20 cellular contexts compared by ENCODE assay signal in the genomic region with DNA sequence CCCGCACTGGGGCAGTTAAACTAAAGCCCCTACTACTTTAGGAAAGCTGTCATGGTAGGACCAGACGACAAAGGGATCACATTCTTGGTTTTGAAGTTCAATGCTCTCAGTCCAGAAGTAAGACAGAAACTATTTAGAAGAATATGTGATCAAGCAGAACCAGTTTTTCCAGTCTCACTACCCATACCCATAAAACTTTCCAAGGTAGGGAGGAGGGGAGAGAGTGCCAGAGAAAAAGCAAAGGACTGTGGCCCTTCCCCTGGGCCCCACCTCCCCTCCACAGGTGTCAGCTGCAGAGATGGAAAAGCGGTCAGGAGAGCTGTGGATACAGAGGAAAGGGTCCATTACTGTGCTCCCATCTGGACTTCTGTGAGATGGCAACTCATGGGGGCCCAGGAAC.
DNase-seq lines count a peak whose midpoint lies in the region; ATAC-seq, FAIRE-seq and TF ChIP-seq lines count a peak whose summit lies in the region.
"Had no signal": no experiment of that assay in that cellular context is flagged by ENCODE, and none has a peak within 500 bp of the region (broad histone marks: within the 10 kb centered on the region; RNA-seq: fewer than 3 reads in every experiment).

No MANE protein-coding gene starts in this region.

- peak; percentile 45 for FAIRE-seq in colon (lab: Jason Lieb, UNC)
- FAIRE-seq: HTR-8/SVneo had no signal

- peak; percentile 40 for DNase-seq in LoVo (ENCODE audit: low spot score)
- DNase-seq in lower lobe of right lung, result no peak
- peak; percentile 50 to 59 for DNase-seq in thyroid gland
- no peak for DNase-seq in NCI-H1417 treated with DMSO at 0.1 percent for 48 hours (lab: John Stamatoyannopoulos, UW)
- DNase-seq in pons (ENCODE audit: low spot score), result no peak
- DNase-seq: activated CD4-positive, alpha-beta T cell treated with anti-CD3 and anti-CD28 coated beads, Interleukin-2, amount 50 U/mL, for 48 hours; activated naive CD4-positive, alpha-beta T cell treated with anti-CD3 and anti-CD28 coated beads for 36 hours; activated T-cell treated with anti-CD3 and anti-CD28 coated beads for 4 hours; AML-193; GDM1; hypothalamus; Kasumi-1; NCI-H1436; occipital lobe; stimulated activated CD4-positive, alpha-beta T cell treated with anti-CD3 and anti-CD28 coated beads, Interleukin-2, amount 100 ng/mL, for 48 hours; T-cell had no signal

- H3K27me3 ChIP-seq in lower lobe of right lung (ENCODE audit: low read depth), result no peaks in the 10 kb centered on the region
- no peaks in the 10 kb centered on the region for H3K27me3 ChIP-seq in thyroid gland
- H3K27me3 ChIP-seq: ascending aorta had no signal

- 51 to 55% methylated on average over 3 of the region's 3 CpGs for WGBS in thyroid gland, 2 donors

- H3K4me1 ChIP-seq in lower lobe of right lung, result no peaks in the 10 kb centered on the region
- H3K4me1 ChIP-seq in thyroid gland, result peaks cover 16 to 35% of the 10 kb centered on the region in 2 donors
- H3K4me1 ChIP-seq: ascending aorta had no signal

- H3K4me3 ChIP-seq in lower lobe of right lung (no peak overlapping the region), thyroid gland (replicated peaks in 1 of 3) (no peak overlapping the region)
- H3K4me3 ChIP-seq: ascending aorta had no signal

- H3K9me3 ChIP-seq in lower lobe of right lung (no peaks in the 10 kb centered on the region), thyroid gland (no peaks in the 10 kb centered on the region)
- H3K9me3 ChIP-seq: ascending aorta had no signal

- TF ChIP-seq CTCF in lower lobe of right lung (IDR thresholded peaks at IDR 0.05) (no peak), thyroid gland (IDR thresholded peaks at IDR 0.05) (no peak)

- H3K36me3 ChIP-seq in lower lobe of right lung, result no peaks in the 10 kb centered on the region
- no peaks in the 10 kb centered on the region for H3K36me3 ChIP-seq in thyroid gland
- H3K36me3 ChIP-seq: ascending aorta had no signal

- intact Hi-C loops in lower lobe of right lung (cut with DNase I), result no loop called here
- intact Hi-C loops in thyroid gland (cut with DNase I), result no loop called here

- ATAC-seq in lower lobe of right lung (peak; percentile 56 to 69), GM19023 (IDR thresholded peaks at IDR 0.05; ENCODE audit: unreplicated experiment) (no peak)
- ATAC-seq: T-cell had no signal

- H3K27ac ChIP-seq in lower lobe of right lung (no peak overlapping the region), thyroid gland (peak overlapping the region; percentile 26 to 66 (median 64))
- H3K27ac ChIP-seq: ascending aorta had no signal

- TF ChIP-seq POLR2A in thyroid gland (IDR thresholded peaks at IDR 0.05), result no peak

Comparison
In these comparisons a context has a peak if more than half of its experiments do, and no peak if none do; other contexts are left out.
1. DNase-seq: peak in LoVo (single experiment) and thyroid gland (2 of 2); none in lower lobe of right lung (single experiment), NCI-H1417 treated with DMSO at 0.1 percent for 48 hours (single experiment) and pons (single experiment).